Comparison of ENCODE assay signal across 7 cellular contexts in genomic region chr18:48455555-48456478, GRCh38.
DNase-seq lines count a peak whose midpoint lies in the region; ATAC-seq and TF ChIP-seq lines count a peak whose summit lies in the region.

No MANE protein-coding gene starts in this region.

- H2AFZ ChIP-seq in Loucy (ENCODE audit: low read length): no peak overlapping the region

- TF ChIP-seq CTCF in Loucy (conservative IDR thresholded peaks at IDR 0.05; ENCODE audit: low read length) (no peak), fibroblast of pulmonary artery (IDR thresholded peaks at IDR 0.05; ENCODE audit: low read length, missing control alignments) (no peak)

- no peak overlapping the region for H3K4me3 ChIP-seq in Loucy (ENCODE audit: low read length, poor library complexity, severe bottlenecking)
- H3K4me3 ChIP-seq in fibroblast of pulmonary artery (replicated peaks; ENCODE audit: low read depth, low read length): no peak overlapping the region

- peaks cover 26% of the 10 kb centered on the region for H3K4me1 ChIP-seq in Loucy (ENCODE audit: insufficient read depth, low read length, poor library complexity, severe bottlenecking)

- no peaks in the 10 kb centered on the region for H3K9me3 ChIP-seq in Loucy (ENCODE audit: insufficient read depth, low read depth, low read length)

- H3K36me3 ChIP-seq in Loucy (ENCODE audit: insufficient read depth, low read length): no peaks in the 10 kb centered on the region

- peak; percentile 60 for DNase-seq in activated CD8-positive, alpha-beta memory T cell treated with anti-CD3 and anti-CD28 coated beads, Interleukin-2, amount 50 U/mL, for 4 hours
- peak; percentile 81 for DNase-seq in fibroblast of pulmonary artery (ENCODE audit: low read depth)
- peak; percentile 20 for DNase-seq in stimulated activated CD8-positive, alpha-beta memory T cell treated with anti-CD3 and anti-CD28 coated beads, Interleukin-15, amount 100 ng/mL, for 1 hour (ENCODE audit: low read depth)
- DNase-seq in DMS153 (lab: John Stamatoyannopoulos, UW): no peak

- H3K9me2 ChIP-seq in Loucy (replicated peaks; ENCODE audit: low read depth, low read length): no peaks in the 10 kb centered on the region

- peak overlapping the region; percentile 61 for H3K4me2 ChIP-seq in Loucy (ENCODE audit: low read depth, low read length, poor library complexity, severe bottlenecking)

- no peaks in the 10 kb centered on the region for H3K79me2 ChIP-seq in Loucy (ENCODE audit: insufficient read depth, low read length)

- H3K9ac ChIP-seq in Loucy (ENCODE audit: low read depth, low read length, poor library complexity, severe bottlenecking): no peak overlapping the region

- H3K27me3 ChIP-seq in Loucy (ENCODE audit: insufficient read depth, low read length, poor library complexity, severe bottlenecking): peaks cover 85% of the 10 kb centered on the region

- H4K20me1 ChIP-seq in Loucy (ENCODE audit: insufficient read depth, low read length, poor library complexity, severe bottlenecking): no peaks in the 10 kb centered on the region

- H3F3A ChIP-seq in Loucy (ENCODE audit: low read depth): no peaks in the 10 kb centered on the region

- ATAC-seq in HG03439 (IDR thresholded peaks at IDR 0.05; ENCODE audit: unreplicated experiment): no peak
- no peak for ATAC-seq in GM19023 (IDR thresholded peaks at IDR 0.05; ENCODE audit: unreplicated experiment)
